Comparison of ENCODE assay signal across 10 cellular contexts in genomic region chr10:90138844-90139243, GRCh38.
DNase-seq lines count a peak whose midpoint lies in the region; ATAC-seq and TF ChIP-seq lines count a peak whose summit lies in the region.
"Had no signal": no experiment of that assay in that cellular context is flagged by ENCODE, and none has a peak within 500 bp of the region (broad histone marks: within the 10 kb centered on the region; RNA-seq: fewer than 3 reads in every experiment).

No MANE protein-coding gene starts in this region.

- WGBS in thyroid gland, 2 donors, result 67 to 74% methylated on average over 4 of the region's 4 CpGs

- H3K4me3 Mint-ChIP-seq in activated naive CD8-positive, alpha-beta T cell treated with anti-CD3 and anti-CD28 coated beads, Interleukin-2, amount 50 U/mL, for 24 hours, result no peak overlapping the region
- H3K4me3 Mint-ChIP-seq: stimulated activated memory B cell treated with anti-CD40 and anti-IgM and Interleukin-4, amounts not matched to agents 10 μg/mL and 1 μg/mL and 100 μg/mL, for 72 hours had no signal

- TF ChIP-seq CTCF in WERI-Rb-1 (IDR thresholded peaks at IDR 0.05; ENCODE audit: low read depth, low read length) (peak; percentile 61), thyroid gland (IDR thresholded peaks at IDR 0.05) (peak in 2 of 6 experiments; percentile 10 to 20)

- no peaks in the 10 kb centered on the region; the same call in 1 of the 2 replicates for H3K27me3 ChIP-seq in HAP-1 (ENCODE audit: low read depth)
- no peaks in the 10 kb centered on the region for H3K27me3 ChIP-seq in WERI-Rb-1 (ENCODE audit: insufficient read depth, low read depth, severe bottlenecking)
- no peaks in the 10 kb centered on the region for H3K27me3 ChIP-seq in thyroid gland

- H3K27ac ChIP-seq in WERI-Rb-1, result no peak overlapping the region
- H3K27ac ChIP-seq in thyroid gland, result no peak overlapping the region

- H3K9me3 Mint-ChIP-seq in activated naive CD8-positive, alpha-beta T cell treated with anti-CD3 and anti-CD28 coated beads, Interleukin-2, amount 50 U/mL, for 24 hours, result peaks cover 51% of the 10 kb centered on the region

- peaks cover 8% of the 10 kb centered on the region for H3K36me3 Mint-ChIP-seq in activated naive CD8-positive, alpha-beta T cell treated with anti-CD3 and anti-CD28 coated beads, Interleukin-2, amount 50 U/mL, for 24 hours (ENCODE audit: low read depth)

- in situ Hi-C loops in HAP-1 (cut with MboI; ENCODE audit: low sequenced_read_pairs), result loop anchor here (25.0 kb wide), 1 partner anchor 327 kb away; no protein-coding TSS in a partner anchor

- H3K36me3 ChIP-seq in HAP-1 (replicated peaks), result no peaks in the 10 kb centered on the region
- no peaks in the 10 kb centered on the region for H3K36me3 ChIP-seq in WERI-Rb-1
- H3K36me3 ChIP-seq in thyroid gland, result no peaks in the 10 kb centered on the region

- H3K4me1 ChIP-seq in HAP-1 (no peaks in the 10 kb centered on the region), thyroid gland (no peaks in the 10 kb centered on the region)

- no peaks in the 10 kb centered on the region for H3K27me3 Mint-ChIP-seq in activated naive CD8-positive, alpha-beta T cell treated with anti-CD3 and anti-CD28 coated beads, Interleukin-2, amount 50 U/mL, for 24 hours

- no peak for TF ChIP-seq POLR2A in thyroid gland (IDR thresholded peaks at IDR 0.05)

- peaks cover 18% of the 10 kb centered on the region for H3K9me3 ChIP-seq in HAP-1
- peaks cover 17% of the 10 kb centered on the region for H3K9me3 ChIP-seq in WERI-Rb-1 (ENCODE audit: severe bottlenecking)
- no peaks in the 10 kb centered on the region for H3K9me3 ChIP-seq in thyroid gland

- no peak overlapping the region for H3K27ac Mint-ChIP-seq in activated naive CD8-positive, alpha-beta T cell treated with anti-CD3 and anti-CD28 coated beads, Interleukin-2, amount 50 U/mL, for 24 hours
- H3K27ac Mint-ChIP-seq: stimulated activated memory B cell treated with anti-CD40 and anti-IgM and Interleukin-4, amounts not matched to agents 10 μg/mL and 1 μg/mL and 100 μg/mL, for 72 hours had no signal

- no peaks in the 10 kb centered on the region for H3K4me1 Mint-ChIP-seq in activated naive CD8-positive, alpha-beta T cell treated with anti-CD3 and anti-CD28 coated beads, Interleukin-2, amount 50 U/mL, for 24 hours
- H3K4me1 Mint-ChIP-seq: stimulated activated memory B cell treated with anti-CD40 and anti-IgM and Interleukin-4, amounts not matched to agents 10 μg/mL and 1 μg/mL and 100 μg/mL, for 72 hours had no signal

- H3K4me3 ChIP-seq in HAP-1 (no peak overlapping the region), WERI-Rb-1 (ENCODE audit: low read depth, low read length) (no peak overlapping the region), thyroid gland (replicated peaks in 1 of 3) (no peak overlapping the region)

- ATAC-seq in HG03135 (IDR thresholded peaks at IDR 0.05; ENCODE audit: unreplicated experiment), result no peak
- no peak for ATAC-seq in activated naive CD8-positive, alpha-beta T cell treated with anti-CD3 and anti-CD28 coated beads, Interleukin-2, amount 50 U/mL, for 24 hours
- ATAC-seq in HG03460 (IDR thresholded peaks at IDR 0.05; ENCODE audit: unreplicated experiment), result no peak
- ATAC-seq: left cardiac atrium; stimulated activated memory B cell treated with anti-CD40 and anti-IgM and Interleukin-4, amounts not matched to agents 10 μg/mL and 1 μg/mL and 100 μg/mL, for 72 hours had no signal

- peak; percentile 58 for DNase-seq in DMS53 (lab: John Stamatoyannopoulos, UW)
- peak; percentile 8 to 15 for DNase-seq in HAP-1 (ENCODE audit: low spot score in 2 of 2)
- no peak for DNase-seq in WERI-Rb-1
- DNase-seq in iPS-NIHi11 (ENCODE audit: low spot score), result peak; percentile 16
- DNase-seq in activated naive CD8-positive, alpha-beta T cell treated with anti-CD3 and anti-CD28 coated beads, Interleukin-2, amount 50 U/mL, for 24 hours, result no peak
- no peak for DNase-seq in thyroid gland
- DNase-seq: left cardiac atrium had no signal

- intact Hi-C loops in thyroid gland (cut with DNase I), result no loop called here

Comparison
In these comparisons a context has a peak if more than half of its experiments do, and no peak if none do; other contexts are left out.
1. DNase-seq: peak in DMS53 (single experiment), HAP-1 (2 of 2) and iPS-NIHi11 (single experiment); none in WERI-Rb-1 (single experiment), activated naive CD8-positive, alpha-beta T cell treated with anti-CD3 and anti-CD28 coated beads, Interleukin-2, amount 50 U/mL, for 24 hours (single experiment) and thyroid gland (0 of 2).